Comparison of ENCODE assay signal across 28 cellular contexts in the genomic region with DNA sequence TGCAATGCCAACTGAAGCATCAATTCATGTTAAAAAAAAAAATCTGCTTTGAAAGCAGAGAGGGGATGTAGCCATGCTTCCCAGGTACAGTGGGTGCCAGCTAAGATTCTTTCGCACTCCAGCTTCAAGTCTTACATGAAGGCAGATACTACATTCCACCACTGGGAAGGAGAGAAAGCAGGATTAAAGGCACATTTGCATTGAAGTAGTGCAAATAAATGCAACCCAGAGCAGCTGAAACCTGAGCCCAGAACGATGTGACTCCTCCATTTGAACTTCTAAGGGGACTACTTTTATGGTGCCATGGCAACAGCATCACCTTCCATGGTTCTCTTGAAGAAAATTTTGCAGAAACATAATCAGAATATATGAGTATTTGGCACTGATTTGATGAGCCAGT. TPM values are rescaled to one million over a fixed set of nuclear protein-coding genes. Genes with fewer than 3 reads are reported as not detected.
"Had no signal": no experiment of that assay in that cellular context is flagged by ENCODE, and none has a peak within 500 bp of the region (broad histone marks: within the 10 kb centered on the region; RNA-seq: fewer than 3 reads in every experiment).

No MANE protein-coding gene starts in this region.

- H3K36me3 ChIP-seq: gastrocnemius medialis, right atrium auricular region, stomach, thyroid gland, upper lobe of right lung had no signal

- DNase-seq: activated CD4-positive, alpha-beta T cell treated with anti-CD3 and anti-CD28 coated beads for 36 hours; activated CD4-positive, CD25-positive, alpha-beta regulatory T cell; activated CD8-positive, alpha-beta memory T cell treated with anti-CD3 and anti-CD28 coated beads, Interleukin-2, amount 10 ng/mL, durations not matched to agents 7 days and 5 days; activated CD8-positive, alpha-beta T cell treated with anti-CD3 and anti-CD28 coated beads, Interleukin-2, amount 10 ng/mL, durations not matched to agents 7 days and 5 days; activated naive CD4-positive, alpha-beta T cell treated with Interleukin-2 at 50 U/mL for 16 hours; activated T-cell treated with anti-CD3 and anti-CD28 coated beads, Interleukin-2, amount 50 U/mL, for 48 hours; anterior cingulate cortex; cerebellar nuclear complex; dorsolateral prefrontal cortex; effector memory CD4-positive, alpha-beta T cell; erythroblast; gastrocnemius medialis; glutamatergic neuron; left cardiac atrium; mammary epithelial cell; naive thymus-derived CD4-positive, alpha-beta T cell; nucleus accumbens; stimulated activated CD4-positive, alpha-beta T cell treated with anti-CD3 and anti-CD28 coated beads, Interleukin-15, amount 100 ng/mL, for 24 hours; stimulated activated CD4-positive, alpha-beta T cell treated with anti-CD3 and anti-CD28 coated beads, Interleukin-2, amount 100 ng/mL, for 24 hours; stimulated activated naive B cell treated with anti-CD40 and anti-IgM and Interleukin-4, amounts not matched to agents 10 μg/mL and 1 μg/mL and 100 μg/mL, for 72 hours; stomach; thyroid gland; upper lobe of right lung had no signal

- H3K4me1 ChIP-seq: gastrocnemius medialis, stomach, thyroid gland, upper lobe of right lung had no signal

- H3K4me3 ChIP-seq: coronary artery, dorsolateral prefrontal cortex, gastrocnemius medialis, right atrium auricular region, stomach, thyroid gland, upper lobe of right lung had no signal

- H3K27me3 ChIP-seq: gastrocnemius medialis, right atrium auricular region, thyroid gland, upper lobe of right lung had no signal

- H3K27ac ChIP-seq: coronary artery, gastrocnemius medialis, stomach, thyroid gland, upper lobe of right lung had no signal

- H3K9me3 ChIP-seq: gastrocnemius medialis, right atrium auricular region, stomach, thyroid gland, upper lobe of right lung had no signal

RNA-seq across cellular contexts. Expression of gene GJD2, which starts 19.1 kb away (rescaled TPM):
- polyA plus RNA-seq: keratinocyte; liver; mammary epithelial cell; naive thymus-derived CD4-positive, alpha-beta T cell; stomach had no signal

RNA-seq across cellular contexts. Expression of gene ACTC1, which starts 21.4 kb away (rescaled TPM):
- polyA plus RNA-seq: keratinocyte; naive thymus-derived CD4-positive, alpha-beta T cell; neural cell had no signal
